23 cellular contexts compared by ENCODE assay signal in genomic region chr4:6924361-6924779, GRCh38. TPM values are rescaled to one million over a fixed set of nuclear protein-coding genes. Genes with fewer than 3 reads are reported as not detected.
DNase-seq lines count a peak whose midpoint lies in the region; ATAC-seq and TF ChIP-seq lines count a peak whose summit lies in the region.
"Had no signal": no experiment of that assay in that cellular context is flagged by ENCODE, and none has a peak within 500 bp of the region (broad histone marks: within the 10 kb centered on the region; RNA-seq: fewer than 3 reads in every experiment).

No MANE protein-coding gene starts in this region.

- peaks cover 78% of the 10 kb centered on the region for H3K4me1 Mint-ChIP-seq in CD14-positive monocyte
- peaks cover 40% of the 10 kb centered on the region for H3K4me1 Mint-ChIP-seq in activated T-helper 2 cell treated with anti-CD3 and anti-CD28 coated beads, Interferon-gamma antibody, Interleukin-2, Interleukin-4, amounts not matched to agents 10 μg/mL and 5 μg/mL and 100 μg/mL, durations not matched to agents 14 hours and 24 hours and 36 hours (ENCODE audit: low read depth)

- peak overlapping the region in 4 of 7 donors; percentile 85 to 95 (median 94) for H3K27ac Mint-ChIP-seq in CD14-positive monocyte
- no peak overlapping the region for H3K27ac Mint-ChIP-seq in activated T-helper 2 cell treated with anti-CD3 and anti-CD28 coated beads, Interferon-gamma antibody, Interleukin-2, Interleukin-4, amounts not matched to agents 10 μg/mL and 5 μg/mL and 100 μg/mL, durations not matched to agents 14 hours and 24 hours and 36 hours
- H3K27ac Mint-ChIP-seq: activated B cell treated with CpG ODN at 0.5 μM for 24 hours had no signal

- H3K36me3 Mint-ChIP-seq in CD14-positive monocyte, result peaks cover 48 to 65% of the 10 kb centered on the region in 2 donors
- H3K36me3 Mint-ChIP-seq in activated T-helper 2 cell treated with anti-CD3 and anti-CD28 coated beads, Interferon-gamma antibody, Interleukin-2, Interleukin-4, amounts not matched to agents 10 μg/mL and 5 μg/mL and 100 μg/mL, durations not matched to agents 14 hours and 24 hours and 36 hours (ENCODE audit: low read depth), result peaks cover 57% of the 10 kb centered on the region

- peaks cover 0 to 2% (median 0%) of the 10 kb centered on the region in 3 donors for H3K27me3 Mint-ChIP-seq in CD14-positive monocyte (ENCODE audit: low read depth in 3 of 3)
- no peaks in the 10 kb centered on the region for H3K27me3 Mint-ChIP-seq in activated T-helper 2 cell treated with anti-CD3 and anti-CD28 coated beads, Interferon-gamma antibody, Interleukin-2, Interleukin-4, amounts not matched to agents 10 μg/mL and 5 μg/mL and 100 μg/mL, durations not matched to agents 14 hours and 24 hours and 36 hours (ENCODE audit: low read depth)
- H3K27me3 Mint-ChIP-seq: activated B cell treated with CpG ODN at 0.5 μM for 24 hours; stimulated activated naive B cell treated with anti-CD40 and anti-IgM and Interleukin-4, amounts not matched to agents 10 μg/mL and 1 μg/mL and 100 μg/mL, for 72 hours had no signal

- TF ChIP-seq CTCF in CD14-positive monocyte (IDR thresholded peaks at IDR 0.05) (no peak), HEK293 (tag by site-specific recombination; IDR thresholded peaks at IDR 0.05) (no peak), left ventricle myocardium inferior (IDR thresholded peaks at IDR 0.05; ENCODE audit: borderline replicate concordance) (peak; percentile 41), GM13977 (IDR thresholded peaks at IDR 0.05; ENCODE audit: extremely low read depth, insufficient read depth, missing control alignments) (no peak)

- H3K36me3 ChIP-seq in HEK293 (ENCODE audit: control insufficient read depth in 2 of 2, insufficient read depth in 1 of 2, low read length in 2 of 2) (peaks cover 0 to 31% of the 10 kb centered on the region in 2 experiments; a peak in 1 of 3 replicates), left ventricle myocardium inferior (peaks cover 21% of the 10 kb centered on the region)
- H3K36me3 ChIP-seq: MG63 had no signal

- intact Hi-C loops in CD14-positive monocyte (cut with micrococcal nuclease), result no loop called here
- intact Hi-C loops in left ventricle myocardium inferior (cut with micrococcal nuclease), result no loop called here
- intact Hi-C loops in sciatic nerve (cut with DNase I), result no loop called here
- intact Hi-C loops in activated T-helper 2 cell treated with anti-CD3 and anti-CD28 coated beads, Interferon-gamma antibody, Interleukin-2, Interleukin-4, amounts not matched to agents 10 μg/mL and 5 μg/mL and 100 μg/mL, durations not matched to agents 14 hours and 24 hours and 36 hours (cut with micrococcal nuclease), result no loop called here

- no peaks in the 10 kb centered on the region for H3K27me3 ChIP-seq in left ventricle myocardium inferior (ENCODE audit: low read depth)
- H3K27me3 ChIP-seq: hepatocyte, MG63 had no signal

- peak; percentile 11 for ATAC-seq in sciatic nerve
- ATAC-seq: stimulated activated naive B cell treated with anti-CD40 and anti-IgM and Interleukin-4, amounts not matched to agents 10 μg/mL and 1 μg/mL and 100 μg/mL, for 72 hours had no signal

- H3K9me3 Mint-ChIP-seq in CD14-positive monocyte, result no peaks in the 10 kb centered on the region
- H3K9me3 Mint-ChIP-seq in activated T-helper 2 cell treated with anti-CD3 and anti-CD28 coated beads, Interferon-gamma antibody, Interleukin-2, Interleukin-4, amounts not matched to agents 10 μg/mL and 5 μg/mL and 100 μg/mL, durations not matched to agents 14 hours and 24 hours and 36 hours, result no peaks in the 10 kb centered on the region
- H3K9me3 Mint-ChIP-seq: activated B cell treated with CpG ODN at 0.5 μM for 24 hours; brain; neural crest cell; stimulated activated naive B cell treated with anti-CD40 and anti-IgM and Interleukin-4, amounts not matched to agents 10 μg/mL and 1 μg/mL and 100 μg/mL, for 72 hours had no signal

- CTCF ChIA-PET in HEK293 (lab: Yijun Ruan, JAX), result no interaction called here

- in situ Hi-C loops in GM13977 (cut with MboI; ENCODE audit: low pct_unique_long_range_greater_than_20kb, low sequenced_read_pairs, unreplicated experiment), result no loop called here

- H3K4me3 Mint-ChIP-seq in CD14-positive monocyte, result peak overlapping the region in 1 of 2 donors; percentile 81
- H3K4me3 Mint-ChIP-seq in activated T-helper 2 cell treated with anti-CD3 and anti-CD28 coated beads, Interferon-gamma antibody, Interleukin-2, Interleukin-4, amounts not matched to agents 10 μg/mL and 5 μg/mL and 100 μg/mL, durations not matched to agents 14 hours and 24 hours and 36 hours (ENCODE audit: low read depth), result no peak overlapping the region
- H3K4me3 Mint-ChIP-seq: activated B cell treated with CpG ODN at 0.5 μM for 24 hours; brain; neural crest cell; stimulated activated naive B cell treated with anti-CD40 and anti-IgM and Interleukin-4, amounts not matched to agents 10 μg/mL and 1 μg/mL and 100 μg/mL, for 72 hours had no signal

- POLR2A ChIA-PET in HEK293 (lab: Yijun Ruan, JAX), result no interaction called here

- H3K9me3 ChIP-seq in HEK293 (ENCODE audit: control insufficient read depth, insufficient read depth, low read depth, low read length), result no peaks in the 10 kb centered on the region
- H3K9me3 ChIP-seq in left ventricle myocardium inferior (replicated peaks), result no peaks in the 10 kb centered on the region
- H3K9me3 ChIP-seq: MG63, prostate gland had no signal

- peaks cover 2% of the 10 kb centered on the region; the same call in 1 of the 2 replicates for H3K4me1 ChIP-seq in HEK293 (ENCODE audit: control insufficient read depth, insufficient read depth, low read length)
- H3K4me1 ChIP-seq in left ventricle myocardium inferior, result peaks cover 50% of the 10 kb centered on the region

- DNase-seq in CD14-positive monocyte (ENCODE audit: low spot score) (no peak), left ventricle myocardium inferior (peak; percentile 59), sciatic nerve (ENCODE audit: low spot score) (no peak), NCI-H2107 (lab: John Stamatoyannopoulos, UW) (no peak), GM13977 (ENCODE audit: low spot score) (no peak)
- no peak for DNase-seq in activated T-helper 2 cell treated with anti-CD3 and anti-CD28 coated beads, Interferon-gamma antibody, Interleukin-2, Interleukin-4, amounts not matched to agents 10 μg/mL and 5 μg/mL and 100 μg/mL, durations not matched to agents 14 hours and 24 hours and 36 hours (ENCODE audit: low spot score)
- DNase-seq: activated B cell treated with CpG ODN at 0.5 μM for 24 hours; activated CD4-positive, alpha-beta T cell treated with anti-CD3 and anti-CD28 coated beads, Interleukin-2, amount 50 U/mL, for 48 hours; activated effector memory CD4-positive, alpha-beta T cell treated with Interleukin-2 at 50 U/mL for 16 hours; effector CD4-positive, alpha-beta T cell; erythroblast; foreskin fibroblast; GF-D8; MG63; NCI-H1417; NCI-H2081 treated with DMSO at 0.1 percent for 48 hours; stimulated activated CD4-positive, alpha-beta T cell treated with anti-CD3 and anti-CD28 coated beads, Interleukin-2, amount 100 ng/mL, for 48 hours; stimulated activated naive B cell treated with anti-CD40 and anti-IgM and Interleukin-4, amounts not matched to agents 10 μg/mL and 1 μg/mL and 100 μg/mL, for 72 hours had no signal

- no peak overlapping the region for H3K27ac ChIP-seq in HEK293 (ENCODE audit: extremely low read depth, low read depth, low read length)
- H3K27ac ChIP-seq in left ventricle myocardium inferior (replicated peaks), result peak overlapping the region; percentile 63
- H3K27ac ChIP-seq: hepatocyte, prostate gland had no signal

- no peak overlapping the region for H3K4me3 ChIP-seq in HEK293 (ENCODE audit: low read depth, low read length)
- no peak overlapping the region for H3K4me3 ChIP-seq in left ventricle myocardium inferior
- H3K4me3 ChIP-seq: hepatocyte, MG63, prostate gland had no signal

TF ChIP-seq in HEK293, 187 proteins besides CTCF, POLR2A, EP300 and RAD21:
- TF ChIP-seq ZNF19 (tag by site-specific recombination; IDR thresholded peaks at IDR 0.05; ENCODE audit: low read depth) (no peak), GLIS1 (tag by site-specific recombination; IDR thresholded peaks at IDR 0.05) (0 out of 2 replicates have a peak, but pooled peaks have one; percentile 8)

RNA-seq across cellular contexts. Expression of gene TBC1D14, which starts 14.7 kb away (rescaled TPM):
- polyA plus RNA-seq in CD14-positive monocyte, result 10 to 100 TPM; 36.3 to 44.7 TPM
- total RNA-seq in left ventricle myocardium inferior (36.1 TPM), sciatic nerve (68.2 TPM)
- 34.9 and 35.1 TPM in 2 replicates for total RNA-seq in activated T-helper 2 cell treated with anti-CD3 and anti-CD28 coated beads, Interferon-gamma antibody, Interleukin-2, Interleukin-4, amounts not matched to agents 10 μg/mL and 5 μg/mL and 100 μg/mL, durations not matched to agents 14 hours and 24 hours and 36 hours
